In the genomic region with DNA sequence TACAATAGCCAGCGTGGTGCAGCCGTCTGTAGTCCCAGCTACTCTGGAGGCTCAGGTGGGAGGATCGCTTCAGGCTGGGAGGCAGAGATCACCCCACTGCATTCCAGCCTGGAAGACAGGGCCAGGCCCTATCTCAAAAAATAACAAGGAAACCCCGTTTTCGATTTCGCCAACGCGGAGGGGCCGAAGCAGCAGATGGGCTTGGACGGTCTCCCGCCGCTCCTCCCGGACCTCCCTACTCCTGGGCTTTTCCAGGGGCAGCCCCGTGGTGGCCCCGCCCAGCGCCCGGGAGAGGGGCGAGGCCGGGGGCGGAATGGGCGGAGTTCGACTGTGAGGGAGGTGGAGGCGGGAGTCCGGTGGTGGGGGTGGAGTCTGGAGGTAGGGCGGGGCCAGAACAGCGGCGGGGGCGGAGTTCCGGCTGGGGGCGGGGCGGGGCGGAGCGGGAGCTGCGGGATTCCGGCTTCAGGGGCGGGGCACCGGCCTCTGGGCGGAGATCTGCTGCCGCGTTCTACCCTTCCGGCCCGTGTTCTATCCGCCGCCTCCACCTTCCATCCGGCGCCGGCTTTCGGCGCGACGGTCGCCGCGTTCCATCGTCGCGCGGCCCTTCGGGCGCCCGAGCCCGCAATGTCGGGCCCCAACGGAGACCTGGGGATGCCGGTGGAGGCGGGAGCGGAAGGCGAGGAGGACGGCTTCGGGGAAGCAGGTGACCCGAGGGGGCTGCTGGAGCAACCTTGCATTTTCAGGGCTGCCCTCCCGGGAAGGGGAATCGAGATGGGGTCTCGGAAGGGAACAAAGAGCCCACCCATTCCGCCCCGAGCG, we compare ENCODE assay signal across 8 cellular contexts. TPM values are rescaled to one million over a fixed set of nuclear protein-coding genes. Genes with fewer than 3 reads are reported as not detected.
DNase-seq lines count a peak whose midpoint lies in the region; ATAC-seq and TF ChIP-seq lines count a peak whose summit lies in the region.

A gene with protein sequence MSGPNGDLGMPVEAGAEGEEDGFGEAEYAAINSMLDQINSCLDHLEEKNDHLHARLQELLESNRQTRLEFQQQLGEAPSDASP (plus strand): TSS at position 482 of the 819 bp plus-strand sequence. CDS start 143 bp downstream, at position 625.

- peaks cover 15% of the 10 kb centered on the region for H3K4me1 Mint-ChIP-seq in activated naive CD8-positive, alpha-beta T cell treated with anti-CD3 and anti-CD28 coated beads, Interleukin-2, amount 10 ng/mL, durations not matched to agents 7 days and 5 days

- peak within 1 kb of the TSS; percentile 91 for H3K27ac Mint-ChIP-seq in activated naive CD8-positive, alpha-beta T cell treated with anti-CD3 and anti-CD28 coated beads, Interleukin-2, amount 10 ng/mL, durations not matched to agents 7 days and 5 days

- WGBS in ovary, 3 donors = 0 to 1% (median 1%) methylated on average over 64 to 77 of the region's 77 CpGs
- under 1% methylated on average over 77 of the region's 77 CpGs for WGBS in thymus

- peak within 1 kb of the TSS; percentile 86 for H3K9ac ChIP-seq in SU-DHL-6 (ENCODE audit: low read length)

- intact Hi-C loops in head of caudate nucleus (cut with DNase I) = no loop called here
- intact Hi-C loops in ovary (cut with DNase I) = no loop called here

- TF ChIP-seq CTCF in SU-DHL-6 (IDR thresholded peaks at IDR 0.05; ENCODE audit: insufficient read depth, low read length, poor library complexity, severe bottlenecking) = no peak
- TF ChIP-seq CTCF in ovary (IDR thresholded peaks at IDR 0.05) = no peak

- peak within 1 kb of the TSS; percentile 69 for H3K4me2 ChIP-seq in SU-DHL-6 (ENCODE audit: low read depth, low read length, poor library complexity, severe bottlenecking)

- TF ChIP-seq POLR2A in ovary (IDR thresholded peaks at IDR 0.05) = peak; percentile 42

- H3K9me3 ChIP-seq in SU-DHL-6 (ENCODE audit: insufficient read depth, low read length) (no peaks in the 10 kb centered on the region), ovary (no peaks in the 10 kb centered on the region), thymus (ENCODE audit: control insufficient read depth) (no peaks in the 10 kb centered on the region)

- H3K9me2 ChIP-seq in SU-DHL-6 (replicated peaks; ENCODE audit: insufficient read depth, low read length) = no peaks in the 10 kb centered on the region

- H4K20me1 ChIP-seq in SU-DHL-6 (ENCODE audit: low read depth, low read length) = no peaks in the 10 kb centered on the region

- H3K27me3 ChIP-seq in SU-DHL-6 (ENCODE audit: low read length) (no peaks in the 10 kb centered on the region), ovary (no peaks in the 10 kb centered on the region), thymus (ENCODE audit: control insufficient read depth, insufficient read depth) (no peaks in the 10 kb centered on the region)

- H3K4me3 Mint-ChIP-seq in activated naive CD8-positive, alpha-beta T cell treated with anti-CD3 and anti-CD28 coated beads, Interleukin-2, amount 10 ng/mL, durations not matched to agents 7 days and 5 days = peak within 1 kb of the TSS; percentile 82

- POLR2A ChIA-PET in activated naive CD8-positive, alpha-beta T cell treated with anti-CD3 and anti-CD28 coated beads, Interleukin-2, amount 10 ng/mL, durations not matched to agents 7 days and 5 days (lab: Charles Lee) = interaction anchor here (0.7 to 2.7 kb wide), 11 partner anchors 18 to 236 kb away, joined by 3 to 22 read pairs (median 3); partner anchors contain the start of genes CIZ1, GOLGA2 and SWI5

- H3K27ac ChIP-seq in SU-DHL-6 (ENCODE audit: low read depth, low read length) (peak within 1 kb of the TSS; percentile 34), ovary (peak within 1 kb of the TSS in 1 of 2 donors; percentile 60), thymus (ENCODE audit: low read depth) (peak within 1 kb of the TSS; percentile 85)

- peak within 1 kb of the TSS; percentile 98 for H2AFZ ChIP-seq in SU-DHL-6 (ENCODE audit: low read depth, low read length, severe bottlenecking)

- ATAC-seq in HG02610 (IDR thresholded peaks at IDR 0.05; ENCODE audit: unreplicated experiment) = peak; percentile 68
- ATAC-seq in activated naive CD8-positive, alpha-beta T cell treated with anti-CD3 and anti-CD28 coated beads, Interleukin-2, amount 10 ng/mL, durations not matched to agents 7 days and 5 days (ENCODE audit: low read depth) = peak; percentile 87

- H3K4me3 ChIP-seq in SU-DHL-6 (ENCODE audit: insufficient read depth, low read length, poor library complexity, severe bottlenecking) = peak within 1 kb of the TSS; percentile 90
- H3K4me3 ChIP-seq in ovary = peak within 1 kb of the TSS; percentile 85
- peak within 1 kb of the TSS; percentile 80 for H3K4me3 ChIP-seq in thymus (ENCODE audit: low read length)

- no peaks in the 10 kb centered on the region for H3K79me2 ChIP-seq in SU-DHL-6 (ENCODE audit: insufficient read depth, low read length)

- H3K9me3 Mint-ChIP-seq in activated naive CD8-positive, alpha-beta T cell treated with anti-CD3 and anti-CD28 coated beads, Interleukin-2, amount 10 ng/mL, durations not matched to agents 7 days and 5 days = no peaks in the 10 kb centered on the region

- no peaks in the 10 kb centered on the region for H3K27me3 Mint-ChIP-seq in activated naive CD8-positive, alpha-beta T cell treated with anti-CD3 and anti-CD28 coated beads, Interleukin-2, amount 10 ng/mL, durations not matched to agents 7 days and 5 days

- TF ChIP-seq EP300 in ovary (IDR thresholded peaks at IDR 0.05) = no peak

- no peaks in the 10 kb centered on the region for H3F3A ChIP-seq in SU-DHL-6 (ENCODE audit: insufficient read depth)

- peaks cover 4% of the 10 kb centered on the region for H3K36me3 Mint-ChIP-seq in activated naive CD8-positive, alpha-beta T cell treated with anti-CD3 and anti-CD28 coated beads, Interleukin-2, amount 10 ng/mL, durations not matched to agents 7 days and 5 days

- H3K36me3 ChIP-seq in SU-DHL-6 (ENCODE audit: low read length) (no peaks in the 10 kb centered on the region), ovary (no peaks in the 10 kb centered on the region), thymus (ENCODE audit: control insufficient read depth, insufficient read depth) (peaks cover 28% of the 10 kb centered on the region)

- DNase-seq in GM04504 (ENCODE audit: low read depth) = peak; percentile 78
- peak; percentile 84 to 96 (median 93) for DNase-seq in NCI-H1417 (lab: John Stamatoyannopoulos, UW)
- DNase-seq in activated naive CD8-positive, alpha-beta T cell treated with anti-CD3 and anti-CD28 coated beads, Interleukin-2, amount 10 ng/mL, durations not matched to agents 7 days and 5 days = peak; percentile 92
- peak; percentile 76 to 98 (median 94) for DNase-seq in head of caudate nucleus
- DNase-seq in ovary = peak; percentile 97 to 99 (median 98)

- H3K4me1 ChIP-seq in ovary (ENCODE audit: insufficient read depth) = peaks cover 3% of the 10 kb centered on the region
- H3K4me1 ChIP-seq in thymus (ENCODE audit: control insufficient read depth, insufficient read depth, low read length) = peaks cover 3% of the 10 kb centered on the region

RNA-seq across cellular contexts. Expression of the gene that starts here (rescaled TPM):
- 10 to 100 TPM; 77.6 to 90.9 TPM for total RNA-seq in activated naive CD8-positive, alpha-beta T cell treated with anti-CD3 and anti-CD28 coated beads, Interleukin-2, amount 10 ng/mL, durations not matched to agents 7 days and 5 days
- total RNA-seq in ovary = 100 to 1,000 TPM in 1 of 7 donors, 10 to 100 TPM in 6; 17.9 to 210 (median 31.7) TPM
- polyA plus RNA-seq in ovary (10 to 100 TPM in 1 of 2 donors, 1 to 10 TPM in 1; 2.4 to 59.3 TPM), thymus (162 TPM)
